23 cellular contexts compared by ENCODE assay signal in genomic region chr1:55958498-55958897, GRCh38.
DNase-seq lines count a peak whose midpoint lies in the region; FAIRE-seq and TF ChIP-seq lines count a peak whose summit lies in the region.
"Had no signal": no experiment of that assay in that cellular context is flagged by ENCODE, and none has a peak within 500 bp of the region (broad histone marks: within the 10 kb centered on the region; RNA-seq: fewer than 3 reads in every experiment).

No MANE protein-coding gene starts in this region.

- peaks cover 6% of the 10 kb centered on the region for H3K9me3 Mint-ChIP-seq in astrocyte (ENCODE audit: unreplicated experiment)

- intact Hi-C loops in thyroid gland (cut with DNase I), result no loop called here

- H3K36me3 ChIP-seq in astrocyte (ENCODE audit: insufficient read depth, low read length), result no peaks in the 10 kb centered on the region
- H3K36me3 ChIP-seq in iPS DF 6.9 (ENCODE audit: control insufficient read depth, insufficient read depth, low read length), result no peaks in the 10 kb centered on the region
- no peaks in the 10 kb centered on the region for H3K36me3 ChIP-seq in thyroid gland
- H3K36me3 ChIP-seq: BLaER1 treated with 17β-estradiol and CSF1 and Interleukin-3, amounts not matched to agents 10 nM and 100 nM had no signal

- H3K4me1 ChIP-seq in astrocyte (ENCODE audit: insufficient read depth, low read length) (no peaks in the 10 kb centered on the region), iPS DF 6.9 (ENCODE audit: control insufficient read depth, insufficient read depth, low read length) (no peaks in the 10 kb centered on the region), thyroid gland (peaks cover 0 to 6% of the 10 kb centered on the region in 2 donors)
- H3K4me1 ChIP-seq: BLaER1 treated with 17β-estradiol and CSF1 and Interleukin-3, amounts not matched to agents 10 nM and 100 nM; Caco-2 had no signal

- no peak overlapping the region for H3K27ac ChIP-seq in astrocyte (ENCODE audit: low read depth, low read length)
- H3K27ac ChIP-seq in iPS DF 6.9 (ENCODE audit: low read length), result no peak overlapping the region
- no peak overlapping the region for H3K27ac ChIP-seq in thyroid gland
- H3K27ac ChIP-seq: BLaER1 treated with 17β-estradiol and CSF1 and Interleukin-3, amounts not matched to agents 10 nM and 100 nM; GM23248; PC-9; RWPE1; SK-N-MC had no signal

- H3K27me3 ChIP-seq in astrocyte (ENCODE audit: insufficient read depth, low read length), result no peaks in the 10 kb centered on the region
- no peaks in the 10 kb centered on the region for H3K27me3 ChIP-seq in iPS DF 6.9 (ENCODE audit: control insufficient read depth, insufficient read depth, low read length)
- H3K27me3 ChIP-seq in thyroid gland, result no peaks in the 10 kb centered on the region
- H3K27me3 ChIP-seq: BLaER1 treated with 17β-estradiol and CSF1 and Interleukin-3, amounts not matched to agents 10 nM and 100 nM had no signal

- H3K79me2 ChIP-seq in astrocyte (ENCODE audit: insufficient read depth, low read length), result no peaks in the 10 kb centered on the region

- H3K9me3 ChIP-seq in astrocyte (ENCODE audit: insufficient read depth, low read depth, low read length) (no peaks in the 10 kb centered on the region), iPS DF 6.9 (ENCODE audit: control insufficient read depth, insufficient read depth, low read length) (no peaks in the 10 kb centered on the region), thyroid gland (no peaks in the 10 kb centered on the region)
- H3K9me3 ChIP-seq: BLaER1 treated with 17β-estradiol and CSF1 and Interleukin-3, amounts not matched to agents 10 nM and 100 nM; Caco-2 had no signal

- H4K20me1 ChIP-seq in astrocyte (ENCODE audit: insufficient read depth, low read length), result no peaks in the 10 kb centered on the region
- H4K20me1 ChIP-seq: BLaER1 treated with 17β-estradiol and CSF1 and Interleukin-3, amounts not matched to agents 10 nM and 100 nM had no signal

- H3K4me2 ChIP-seq in astrocyte (ENCODE audit: low read length), result no peak overlapping the region
- H3K4me2 ChIP-seq: BLaER1 treated with 17β-estradiol and CSF1 and Interleukin-3, amounts not matched to agents 10 nM and 100 nM; PC-9 had no signal

- no peak for TF ChIP-seq POLR2A in thyroid gland (IDR thresholded peaks at IDR 0.05)

- no peak for FAIRE-seq in astrocyte (lab: Jason Lieb, UNC)
- FAIRE-seq: GM12891 had no signal

- no peak overlapping the region for H2AFZ ChIP-seq in astrocyte (ENCODE audit: low read depth, low read length)
- H2AFZ ChIP-seq: GM23248, PC-9 had no signal

- peaks cover 47% of the 10 kb centered on the region for H3K27me3 Mint-ChIP-seq in astrocyte (ENCODE audit: low read depth, unreplicated experiment)

- H3K4me1 Mint-ChIP-seq in astrocyte (ENCODE audit: low read depth, unreplicated experiment), result peaks cover 7% of the 10 kb centered on the region
- H3K4me1 Mint-ChIP-seq: CD4-positive, alpha-beta memory T cell had no signal

- no peak overlapping the region for H3K4me3 ChIP-seq in astrocyte (ENCODE audit: insufficient read depth, low read depth, low read length)
- no peak overlapping the region for H3K4me3 ChIP-seq in iPS DF 6.9 (ENCODE audit: low read length)
- no peak overlapping the region for H3K4me3 ChIP-seq in thyroid gland (replicated peaks in 1 of 3)
- H3K4me3 ChIP-seq: BLaER1 treated with 17β-estradiol and CSF1 and Interleukin-3, amounts not matched to agents 10 nM and 100 nM; GM23248; PC-9; SK-N-MC had no signal

- no peak for TF ChIP-seq CTCF in astrocyte (IDR thresholded peaks at IDR 0.05; ENCODE audit: insufficient read depth, low read depth, low read length)
- TF ChIP-seq CTCF in thyroid gland (IDR thresholded peaks at IDR 0.05), result no peak

- no CpG with 5 or more reads among the region's 2 CpGs for WGBS in iPS DF 6.9 (ENCODE audit: insufficient coverage, insufficient read length)
- 91 to 92% methylated on average over 2 of the region's 2 CpGs for whole genome bisulfite sequencing in thyroid gland, 2 donors

- H3K36me3 Mint-ChIP-seq in astrocyte (ENCODE audit: low read depth, unreplicated experiment), result no peaks in the 10 kb centered on the region
- H3K36me3 Mint-ChIP-seq: CD4-positive, alpha-beta memory T cell had no signal

- no peak overlapping the region for H3K4me3 Mint-ChIP-seq in astrocyte (ENCODE audit: unreplicated experiment)
- H3K4me3 Mint-ChIP-seq: CD4-positive, alpha-beta memory T cell had no signal

- peak; percentile 32 for DNase-seq in NCI-H2171 treated with DMSO at 0.1 percent for 48 hours (lab: John Stamatoyannopoulos, UW)
- DNase-seq in NCI-H2171 (lab: John Stamatoyannopoulos, UW), result no peak
- DNase-seq in astrocyte (ENCODE audit: low read depth), result peak; percentile 14
- peak; percentile 1 for DNase-seq in iPS DF 6.9 (ENCODE audit: low read depth, low spot score)
- no peak for DNase-seq in NCI-H446 treated with DMSO at 0.1 percent for 48 hours (lab: John Stamatoyannopoulos, UW)
- no peak for DNase-seq in ecto neural progenitor cell (ENCODE audit: low spot score)
- DNase-seq in thyroid gland, result no peak
- DNase-seq: 8988T; Caco-2; CD4-positive, alpha-beta memory T cell; DMS 273 treated with DMSO at 0.1 percent for 48 hours; DMS79 treated with DMSO at 0.1 percent for 48 hours; GM23248; NCI-H1092 treated with DMSO at 0.1 percent for 48 hours; NCI-H146; NCI-H2029; PC-9; SHP77 treated with DMSO at 0.1 percent for 48 hours; SW 1271 had no signal

- no peak overlapping the region for H3K9ac ChIP-seq in astrocyte (ENCODE audit: low read length)
- H3K9ac ChIP-seq: BLaER1 treated with 17β-estradiol and CSF1 and Interleukin-3, amounts not matched to agents 10 nM and 100 nM; GM23248 had no signal

- no peak overlapping the region for H3K27ac Mint-ChIP-seq in astrocyte (ENCODE audit: unreplicated experiment)
- H3K27ac Mint-ChIP-seq: CD4-positive, alpha-beta memory T cell had no signal

Comparison
In these comparisons a context has a peak if more than half of its experiments do, and no peak if none do; other contexts are left out.
1. DNase-seq: peak in NCI-H2171 treated with DMSO at 0.1 percent for 48 hours (single experiment), astrocyte (single experiment) and iPS DF 6.9 (single experiment); none in NCI-H2171 (single experiment), NCI-H446 treated with DMSO at 0.1 percent for 48 hours (single experiment), ecto neural progenitor cell (single experiment) and thyroid gland (0 of 2).